Comparison of ENCODE assay signal across 18 cellular contexts in genomic region chr11:15884131-15884530, GRCh38.
DNase-seq lines count a peak whose midpoint lies in the region; ATAC-seq, FAIRE-seq and TF ChIP-seq lines count a peak whose summit lies in the region.
"Had no signal": no experiment of that assay in that cellular context is flagged by ENCODE, and none has a peak within 500 bp of the region (broad histone marks: within the 10 kb centered on the region; RNA-seq: fewer than 3 reads in every experiment).

No MANE protein-coding gene starts in this region.

- H3K36me3 ChIP-seq in K562 (ENCODE audit: control insufficient read depth, insufficient read depth, low read length): no peaks in the 10 kb centered on the region
- H3K36me3 ChIP-seq in neural progenitor cell: no peaks in the 10 kb centered on the region
- H3K36me3 ChIP-seq in suprapubic skin: no peaks in the 10 kb centered on the region
- H3K36me3 ChIP-seq: SJCRH30 had no signal

- no peak for TF ChIP-seq RAD21 in K562 (CRISPR knock-in tag; conservative IDR thresholded peaks at IDR 0.05 in 1 of 2, IDR thresholded peaks at IDR 0.05 in 1 of 2)

- CTCF ChIA-PET in K562 (lab: Yijun Ruan, JAX; ENCODE audit: low intra/inter-chr PET ratio): no interaction called here

- H3K9ac ChIP-seq in K562 (ENCODE audit: insufficient read depth in 1 of 2, low read depth in 2 of 2, low read length in 2 of 2) (0 out of 4 replicates have a peak overlapping the region, but pooled peaks of 1 of the 2 experiments have one; percentile 63), neural progenitor cell (no peak overlapping the region)

- no peaks in the 10 kb centered on the region for H3K9me3 ChIP-seq in K562 (replicated peaks; ENCODE audit: control insufficient read depth, insufficient read depth, low read depth, low read length)
- H3K9me3 ChIP-seq in neural progenitor cell (ENCODE audit: low read depth): no peaks in the 10 kb centered on the region
- no peaks in the 10 kb centered on the region for H3K9me3 ChIP-seq in suprapubic skin
- H3K9me3 ChIP-seq: SJCRH30 had no signal

- H3K4me2 ChIP-seq in K562 (ENCODE audit: insufficient read depth, low read length) (no peak overlapping the region), neural progenitor cell (no peak overlapping the region)

- DNase-seq in K562 (ENCODE audit: extremely low read depth in 1 of 4, low spot score in 3 of 4) (no peak), left ventricle myocardium superior (peak; percentile 42), neural progenitor cell (ENCODE audit: low spot score) (no peak), suprapubic skin (ENCODE audit: low spot score in 2 of 2) (no peak), HuH-7 (ENCODE audit: low spot score) (no peak)
- DNase-seq: COR-L47, DMS153, H9, NCI-H1105 treated with DMSO at 0.1 percent for 48 hours, NCI-H187, NCI-H748 treated with DMSO at 0.1 percent for 48 hours, RPMI8226, SJCRH30 had no signal

- no TSS peak for BruUV-seq in K562 (replicated peaks; lab: Mats Ljungman, UMichigan)

- H3K4me3 Mint-ChIP-seq in neural progenitor cell: no peak overlapping the region
- H3K4me3 Mint-ChIP-seq: H9, IgD-negative memory B cell had no signal

- in situ Hi-C loops in K562 (cut with MboI): no loop called here

- no peak for TF ChIP-seq EP300 in K562 (IDR thresholded peaks at IDR 0.05; ENCODE audit: low read length)
- no peak for TF ChIP-seq EP300 in suprapubic skin (IDR thresholded peaks at IDR 0.05)

- POLR2A ChIA-PET in K562 (lab: Yijun Ruan, JAX): interaction anchor here (0.8 kb wide), 1 partner anchor 13 kb away, joined by 10 read pairs; no protein-coding TSS in a partner anchor

- WGBS in K562 (ENCODE audit: insufficient coverage, low coverage, missing lambda C conversion rate): 84% methylated on average over 11 of the region's 13 CpGs
- WGBS in suprapubic skin: 69% methylated on average over 13 of the region's 13 CpGs

- H3K4me1 Mint-ChIP-seq in neural progenitor cell: peaks cover 62% of the 10 kb centered on the region
- H3K4me1 Mint-ChIP-seq: IgD-negative memory B cell had no signal

- peak overlapping the region; percentile 42 for H3K27ac Mint-ChIP-seq in neural progenitor cell
- H3K27ac Mint-ChIP-seq: IgD-negative memory B cell had no signal

- peak overlapping the region; percentile 40; the same call in 1 of the 2 replicates for H2AFZ ChIP-seq in K562 (ENCODE audit: low read depth, low read length)
- no peak overlapping the region for H2AFZ ChIP-seq in neural progenitor cell (replicated peaks)

- no peaks in the 10 kb centered on the region for H3K9me1 ChIP-seq in K562 (ENCODE audit: control insufficient read depth, insufficient read depth, low read length)

- intact Hi-C loops in K562 (cut with micrococcal nuclease): no loop called here
- intact Hi-C loops in left ventricle myocardium superior (cut with micrococcal nuclease): no loop called here

- TF ChIP-seq POLR2A in K562 (conservative IDR thresholded peaks at IDR 0.05) (no peak), suprapubic skin (IDR thresholded peaks at IDR 0.05) (no peak)

- no peak for ATAC-seq in K562
- ATAC-seq in left ventricle myocardium superior: no peak
- no peak for ATAC-seq in HG03097 (IDR thresholded peaks at IDR 0.05; ENCODE audit: low FRiP score, unreplicated experiment)
- ATAC-seq in GM18870 (IDR thresholded peaks at IDR 0.05; ENCODE audit: unreplicated experiment): no peak
- no peak for ATAC-seq in HG03039 (IDR thresholded peaks at IDR 0.05; ENCODE audit: unreplicated experiment)

- H3K27me3 ChIP-seq in K562 (ENCODE audit: control insufficient read depth in 2 of 2, insufficient read depth in 2 of 2, low read length in 2 of 2) (0 out of 5 replicates have a peak, but pooled peaks cover 0 to 5% of the 10 kb centered on the region in 2 experiments), neural progenitor cell (no peaks in the 10 kb centered on the region), suprapubic skin (no peaks in the 10 kb centered on the region)

- TF ChIP-seq CTCF in K562 (IDR thresholded peaks at IDR 0.05 in 2 of 3, conservative IDR thresholded peaks at IDR 0.05 in 1 of 3; ENCODE audit: insufficient read depth in 2 of 3, low read depth in 1 of 3, low read length in 3 of 3) (no peak), neural progenitor cell (IDR thresholded peaks at IDR 0.05) (no peak), suprapubic skin (IDR thresholded peaks at IDR 0.05) (no peak)

- H3K9me3 Mint-ChIP-seq in neural progenitor cell: no peaks in the 10 kb centered on the region
- H3K9me3 Mint-ChIP-seq: H9 had no signal

- H3F3A ChIP-seq in neural progenitor cell (ENCODE audit: low read depth): peaks cover 1% of the 10 kb centered on the region

- H3K36me3 Mint-ChIP-seq in neural progenitor cell: no peaks in the 10 kb centered on the region
- H3K36me3 Mint-ChIP-seq: IgD-negative memory B cell had no signal

- H3K4me3 ChIP-seq in K562 (no peak overlapping the region), neural progenitor cell (no peak overlapping the region), suprapubic skin (no peak overlapping the region)
- H3K4me3 ChIP-seq: SJCRH30 had no signal

- FAIRE-seq in K562 (lab: Jason Lieb, UNC): no peak
- FAIRE-seq: GM19239 had no signal

- no peaks in the 10 kb centered on the region for H3K79me2 ChIP-seq in K562 (ENCODE audit: control insufficient read depth, insufficient read depth, low read length)
- no peaks in the 10 kb centered on the region for H3K79me2 ChIP-seq in neural progenitor cell (ENCODE audit: low read depth)

- H3K27ac ChIP-seq in K562 (ENCODE audit: extremely low read depth, low read depth, low read length): no peak overlapping the region
- no peak overlapping the region for H3K27ac ChIP-seq in neural progenitor cell
- peak overlapping the region; percentile 33 for H3K27ac ChIP-seq in suprapubic skin
- H3K27ac ChIP-seq: SJCRH30 had no signal

- H3K4me1 ChIP-seq in K562 (replicated peaks in 1 of 2; ENCODE audit: control insufficient read depth in 2 of 2, insufficient read depth in 2 of 2, low read length in 2 of 2) (peaks cover 3 to 19% of the 10 kb centered on the region in 2 experiments; a peak in 3 of 5 replicates), neural progenitor cell (peaks cover 20% of the 10 kb centered on the region), suprapubic skin (peaks cover 3% of the 10 kb centered on the region)
- H3K4me1 ChIP-seq: SJCRH30 had no signal

- no peaks in the 10 kb centered on the region for H4K20me1 ChIP-seq in K562 (replicated peaks; ENCODE audit: control insufficient read depth, insufficient read depth, low read length)
- no peaks in the 10 kb centered on the region for H4K20me1 ChIP-seq in neural progenitor cell (ENCODE audit: low read depth)

- peaks cover 12% of the 10 kb centered on the region for H3K27me3 Mint-ChIP-seq in neural progenitor cell (ENCODE audit: insufficient read depth, low read depth)
- H3K27me3 Mint-ChIP-seq: IgD-negative memory B cell had no signal

TF ChIP-seq in K562, 482 proteins besides CTCF, POLR2A, EP300 and RAD21 (continues in another document):
- TF ChIP-seq POLR3G (IDR thresholded peaks at IDR 0.05; ENCODE audit: extremely low read depth, insufficient read length, insufficient replicate concordance): no peak
- no peak for TF ChIP-seq RBM39 (optimal IDR thresholded peaks at IDR 0.05; ENCODE audit: low read depth, low read length)
- no peak for TF ChIP-seq MED1 (CRISPR knock-in tag; IDR thresholded peaks at IDR 0.05; ENCODE audit: borderline replicate concordance)
- TF ChIP-seq PTBP1 (IDR thresholded peaks at IDR 0.05; ENCODE audit: low read depth, low read length): no peak
- TF ChIP-seq, protein P1, sequence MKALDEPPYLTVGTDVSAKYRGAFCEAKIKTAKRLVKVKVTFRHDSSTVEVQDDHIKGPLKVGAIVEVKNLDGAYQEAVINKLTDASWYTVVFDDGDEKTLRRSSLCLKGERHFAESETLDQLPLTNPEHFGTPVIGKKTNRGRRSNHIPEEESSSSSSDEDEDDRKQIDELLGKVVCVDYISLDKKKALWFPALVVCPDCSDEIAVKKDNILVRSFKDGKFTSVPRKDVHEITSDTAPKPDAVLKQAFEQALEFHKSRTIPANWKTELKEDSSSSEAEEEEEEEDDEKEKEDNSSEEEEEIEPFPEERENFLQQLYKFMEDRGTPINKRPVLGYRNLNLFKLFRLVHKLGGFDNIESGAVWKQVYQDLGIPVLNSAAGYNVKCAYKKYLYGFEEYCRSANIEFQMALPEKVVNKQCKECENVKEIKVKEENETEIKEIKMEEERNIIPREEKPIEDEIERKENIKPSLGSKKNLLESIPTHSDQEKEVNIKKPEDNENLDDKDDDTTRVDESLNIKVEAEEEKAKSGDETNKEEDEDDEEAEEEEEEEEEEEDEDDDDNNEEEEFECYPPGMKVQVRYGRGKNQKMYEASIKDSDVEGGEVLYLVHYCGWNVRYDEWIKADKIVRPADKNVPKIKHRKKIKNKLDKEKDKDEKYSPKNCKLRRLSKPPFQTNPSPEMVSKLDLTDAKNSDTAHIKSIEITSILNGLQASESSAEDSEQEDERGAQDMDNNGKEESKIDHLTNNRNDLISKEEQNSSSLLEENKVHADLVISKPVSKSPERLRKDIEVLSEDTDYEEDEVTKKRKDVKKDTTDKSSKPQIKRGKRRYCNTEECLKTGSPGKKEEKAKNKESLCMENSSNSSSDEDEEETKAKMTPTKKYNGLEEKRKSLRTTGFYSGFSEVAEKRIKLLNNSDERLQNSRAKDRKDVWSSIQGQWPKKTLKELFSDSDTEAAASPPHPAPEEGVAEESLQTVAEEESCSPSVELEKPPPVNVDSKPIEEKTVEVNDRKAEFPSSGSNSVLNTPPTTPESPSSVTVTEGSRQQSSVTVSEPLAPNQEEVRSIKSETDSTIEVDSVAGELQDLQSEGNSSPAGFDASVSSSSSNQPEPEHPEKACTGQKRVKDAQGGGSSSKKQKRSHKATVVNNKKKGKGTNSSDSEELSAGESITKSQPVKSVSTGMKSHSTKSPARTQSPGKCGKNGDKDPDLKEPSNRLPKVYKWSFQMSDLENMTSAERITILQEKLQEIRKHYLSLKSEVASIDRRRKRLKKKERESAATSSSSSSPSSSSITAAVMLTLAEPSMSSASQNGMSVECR (CRISPR knock-in tag; IDR thresholded peaks at IDR 0.05): no peak
- no peak for TF ChIP-seq NCOA1 (IDR thresholded peaks at IDR 0.05; ENCODE audit: low read depth)
- no peak for TF ChIP-seq NKRF (IDR thresholded peaks at IDR 0.05; ENCODE audit: borderline replicate concordance)
